1 cellular context compared by ENCODE assay signal in the genomic region with DNA sequence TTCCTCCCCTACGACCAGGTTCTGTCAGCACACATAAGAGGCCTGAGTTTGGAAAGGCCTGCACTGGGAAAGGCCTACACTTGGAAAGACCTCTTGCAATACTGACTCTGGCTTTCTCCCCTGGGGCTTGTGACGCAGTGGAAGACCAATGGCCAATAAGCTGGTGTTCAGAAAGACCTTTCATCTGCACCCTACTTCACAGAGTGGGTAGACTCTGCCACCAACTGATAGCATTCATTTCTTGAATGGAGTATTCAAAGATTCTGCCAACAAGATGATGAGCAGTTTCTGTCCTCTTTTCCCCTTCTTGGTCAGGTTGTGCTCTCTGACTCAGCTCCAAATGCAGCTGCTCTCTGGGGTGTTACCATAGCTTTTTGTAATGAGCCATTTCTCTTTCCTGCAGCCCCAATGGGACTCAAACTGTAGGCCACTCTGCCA.
TF ChIP-seq lines count a peak whose summit lies in the region.

No MANE protein-coding gene starts in this region.

TF ChIP-seq in WTC11, 78 proteins besides CTCF, POLR2A, EP300 and RAD21:
- no peak for TF ChIP-seq GABPB1 (CRISPR knock-in tag; IDR thresholded peaks at IDR 0.05)
- TF ChIP-seq SP1 (CRISPR knock-in tag; conservative IDR thresholded peaks at IDR 0.05), result no peak
- TF ChIP-seq, protein P1, sequence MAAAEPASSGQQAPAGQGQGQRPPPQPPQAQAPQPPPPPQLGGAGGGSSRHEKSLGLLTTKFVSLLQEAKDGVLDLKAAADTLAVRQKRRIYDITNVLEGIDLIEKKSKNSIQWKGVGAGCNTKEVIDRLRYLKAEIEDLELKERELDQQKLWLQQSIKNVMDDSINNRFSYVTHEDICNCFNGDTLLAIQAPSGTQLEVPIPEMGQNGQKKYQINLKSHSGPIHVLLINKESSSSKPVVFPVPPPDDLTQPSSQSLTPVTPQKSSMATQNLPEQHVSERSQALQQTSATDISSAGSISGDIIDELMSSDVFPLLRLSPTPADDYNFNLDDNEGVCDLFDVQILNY (CRISPR knock-in tag; IDR thresholded peaks at IDR 0.05), result no peak
- TF ChIP-seq GRHL2 (CRISPR knock-in tag; IDR thresholded peaks at IDR 0.05; ENCODE audit: insufficient replicate concordance, severe bottlenecking), result no peak
- TF ChIP-seq, protein P2, sequence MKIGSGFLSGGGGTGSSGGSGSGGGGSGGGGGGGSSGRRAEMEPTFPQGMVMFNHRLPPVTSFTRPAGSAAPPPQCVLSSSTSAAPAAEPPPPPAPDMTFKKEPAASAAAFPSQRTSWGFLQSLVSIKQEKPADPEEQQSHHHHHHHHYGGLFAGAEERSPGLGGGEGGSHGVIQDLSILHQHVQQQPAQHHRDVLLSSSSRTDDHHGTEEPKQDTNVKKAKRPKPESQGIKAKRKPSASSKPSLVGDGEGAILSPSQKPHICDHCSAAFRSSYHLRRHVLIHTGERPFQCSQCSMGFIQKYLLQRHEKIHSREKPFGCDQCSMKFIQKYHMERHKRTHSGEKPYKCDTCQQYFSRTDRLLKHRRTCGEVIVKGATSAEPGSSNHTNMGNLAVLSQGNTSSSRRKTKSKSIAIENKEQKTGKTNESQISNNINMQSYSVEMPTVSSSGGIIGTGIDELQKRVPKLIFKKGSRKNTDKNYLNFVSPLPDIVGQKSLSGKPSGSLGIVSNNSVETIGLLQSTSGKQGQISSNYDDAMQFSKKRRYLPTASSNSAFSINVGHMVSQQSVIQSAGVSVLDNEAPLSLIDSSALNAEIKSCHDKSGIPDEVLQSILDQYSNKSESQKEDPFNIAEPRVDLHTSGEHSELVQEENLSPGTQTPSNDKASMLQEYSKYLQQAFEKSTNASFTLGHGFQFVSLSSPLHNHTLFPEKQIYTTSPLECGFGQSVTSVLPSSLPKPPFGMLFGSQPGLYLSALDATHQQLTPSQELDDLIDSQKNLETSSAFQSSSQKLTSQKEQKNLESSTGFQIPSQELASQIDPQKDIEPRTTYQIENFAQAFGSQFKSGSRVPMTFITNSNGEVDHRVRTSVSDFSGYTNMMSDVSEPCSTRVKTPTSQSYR (CRISPR knock-in tag; IDR thresholded peaks at IDR 0.05), result no peak
- no peak for TF ChIP-seq ETV6 (CRISPR knock-in tag; IDR thresholded peaks at IDR 0.05)
- no peak for TF ChIP-seq CREB1 (CRISPR knock-in tag; IDR thresholded peaks at IDR 0.05)
- no peak for TF ChIP-seq KAT7 (CRISPR knock-in tag; IDR thresholded peaks at IDR 0.05; ENCODE audit: borderline replicate concordance)
- no peak for TF ChIP-seq PRRX2 (CRISPR knock-in tag; IDR thresholded peaks at IDR 0.05)
- no peak for TF ChIP-seq SMAD4 (CRISPR knock-in tag; IDR thresholded peaks at IDR 0.05)
